Comparison of ENCODE assay signal across 21 cellular contexts in genomic region chr2:240355962-240356361, GRCh38.
DNase-seq lines count a peak whose midpoint lies in the region; ATAC-seq and TF ChIP-seq lines count a peak whose summit lies in the region.
"Had no signal": no experiment of that assay in that cellular context is flagged by ENCODE, and none has a peak within 500 bp of the region (broad histone marks: within the 10 kb centered on the region; RNA-seq: fewer than 3 reads in every experiment).

No MANE protein-coding gene starts in this region.

- H3K4me3 Mint-ChIP-seq in activated naive CD4-positive, alpha-beta T cell treated with anti-CD3 and anti-CD28 coated beads for 36 hours: no peak overlapping the region
- H3K4me3 Mint-ChIP-seq in chondrocyte (ENCODE audit: unreplicated experiment) (no peak overlapping the region), mesothelial cell of epicardium (no peak overlapping the region)
- H3K4me3 Mint-ChIP-seq: HFFc6 had no signal

- peaks cover 8% of the 10 kb centered on the region for H3K9me3 Mint-ChIP-seq in activated naive CD4-positive, alpha-beta T cell treated with anti-CD3 and anti-CD28 coated beads for 36 hours
- H3K9me3 Mint-ChIP-seq in activated naive CD4-positive, alpha-beta T cell treated with anti-CD3 and anti-CD28 coated beads, Interleukin-2, amount 50 U/mL, for 72 hours: peaks cover 6 to 8% of the 10 kb centered on the region in 2 donors
- H3K9me3 Mint-ChIP-seq in chondrocyte (ENCODE audit: low read depth) (peaks cover 6% of the 10 kb centered on the region), mesothelial cell of epicardium (peaks cover 10% of the 10 kb centered on the region)

- H3K27me3 Mint-ChIP-seq in activated naive CD4-positive, alpha-beta T cell treated with anti-CD3 and anti-CD28 coated beads for 36 hours (ENCODE audit: low read depth): peaks cover 2% of the 10 kb centered on the region
- H3K27me3 Mint-ChIP-seq in chondrocyte (ENCODE audit: low read depth) (peaks cover 4% of the 10 kb centered on the region), mesothelial cell of epicardium (ENCODE audit: low read depth) (peaks cover 15% of the 10 kb centered on the region)

- TF ChIP-seq CTCF in chondrocyte (IDR thresholded peaks at IDR 0.05) (no peak), mesothelial cell of epicardium (IDR thresholded peaks at IDR 0.05; ENCODE audit: unreplicated experiment) (no peak)

- no peak for DNase-seq in activated naive CD4-positive, alpha-beta T cell treated with anti-CD3 and anti-CD28 coated beads for 36 hours
- no peak for DNase-seq in activated naive CD4-positive, alpha-beta T cell treated with anti-CD3 and anti-CD28 coated beads, Interleukin-2, amount 50 U/mL, for 72 hours (ENCODE audit: low spot score in 2 of 2)
- DNase-seq in chondrocyte (ENCODE audit: low spot score) (peak; percentile 67), mesothelial cell of epicardium (ENCODE audit: low spot score in 2 of 2, unreplicated experiment in 2 of 2) (no peak), sciatic nerve (ENCODE audit: low spot score) (peak; percentile 45), activated T-cell treated with anti-CD3 and anti-CD28 coated beads for 4 hours (no peak)
- DNase-seq in stimulated activated CD8-positive, alpha-beta memory T cell treated with anti-CD3 and anti-CD28 coated beads, Interleukin-4, amount 100 ng/mL, for 48 hours: no peak
- DNase-seq: 8988T, AML-193, EL, GF-D8, HFFc6, Kasumi-1, NCI-H1694, NCI-H2081, NCI-H2171 treated with DMSO at 0.1 percent for 48 hours, NCI-H446, NCI-H526, OCI-M1, SHP77 had no signal

- intact Hi-C loops in activated naive CD4-positive, alpha-beta T cell treated with anti-CD3 and anti-CD28 coated beads for 36 hours (cut with micrococcal nuclease): no loop called here
- intact Hi-C loops in sciatic nerve (cut with DNase I): no loop called here

- no peaks in the 10 kb centered on the region for H3K4me1 Mint-ChIP-seq in activated naive CD4-positive, alpha-beta T cell treated with anti-CD3 and anti-CD28 coated beads for 36 hours (ENCODE audit: low read depth)
- H3K4me1 Mint-ChIP-seq in chondrocyte (ENCODE audit: low read depth) (peaks cover 7% of the 10 kb centered on the region), mesothelial cell of epicardium (peaks cover 15% of the 10 kb centered on the region)

- no peaks in the 10 kb centered on the region for H3K36me3 Mint-ChIP-seq in activated naive CD4-positive, alpha-beta T cell treated with anti-CD3 and anti-CD28 coated beads for 36 hours (ENCODE audit: low read depth)
- H3K36me3 Mint-ChIP-seq in activated naive CD4-positive, alpha-beta T cell treated with anti-CD3 and anti-CD28 coated beads, Interleukin-2, amount 50 U/mL, for 72 hours: peaks cover 7 to 10% of the 10 kb centered on the region in 2 donors
- H3K36me3 Mint-ChIP-seq in chondrocyte (ENCODE audit: low read depth) (peaks cover 5% of the 10 kb centered on the region), mesothelial cell of epicardium (no peaks in the 10 kb centered on the region)

- ATAC-seq in activated naive CD4-positive, alpha-beta T cell treated with anti-CD3 and anti-CD28 coated beads, Interleukin-2, amount 50 U/mL, for 72 hours: no peak
- no peak for ATAC-seq in sciatic nerve
- no peak for ATAC-seq in HG03039 (IDR thresholded peaks at IDR 0.05; ENCODE audit: unreplicated experiment)

- CTCF ChIA-PET in activated naive CD4-positive, alpha-beta T cell treated with anti-CD3 and anti-CD28 coated beads for 36 hours (lab: Charles Lee): no interaction called here

- H3K27ac Mint-ChIP-seq in activated naive CD4-positive, alpha-beta T cell treated with anti-CD3 and anti-CD28 coated beads for 36 hours: peak overlapping the region; percentile 56
- peak overlapping the region in 1 of 2 donors; percentile 22 for H3K27ac Mint-ChIP-seq in activated naive CD4-positive, alpha-beta T cell treated with anti-CD3 and anti-CD28 coated beads, Interleukin-2, amount 50 U/mL, for 72 hours
- H3K27ac Mint-ChIP-seq in chondrocyte (ENCODE audit: unreplicated experiment): no peak overlapping the region
- H3K27ac Mint-ChIP-seq in mesothelial cell of epicardium: peak overlapping the region; percentile 7
- H3K27ac Mint-ChIP-seq: HFFc6 had no signal

Comparison
In these comparisons a context has a peak if more than half of its experiments do, and no peak if none do; other contexts are left out.
1. DNase-seq: peak in chondrocyte (single experiment) and sciatic nerve (single experiment); none in activated naive CD4-positive, alpha-beta T cell treated with anti-CD3 and anti-CD28 coated beads for 36 hours (single experiment), activated naive CD4-positive, alpha-beta T cell treated with anti-CD3 and anti-CD28 coated beads, Interleukin-2, amount 50 U/mL, for 72 hours (0 of 2), mesothelial cell of epicardium (0 of 2), stimulated activated CD8-positive, alpha-beta memory T cell treated with anti-CD3 and anti-CD28 coated beads, Interleukin-4, amount 100 ng/mL, for 48 hours (single experiment) and activated T-cell treated with anti-CD3 and anti-CD28 coated beads for 4 hours (single experiment).